Comparison of ENCODE assay signal across 1 cellular context in the genomic region with DNA sequence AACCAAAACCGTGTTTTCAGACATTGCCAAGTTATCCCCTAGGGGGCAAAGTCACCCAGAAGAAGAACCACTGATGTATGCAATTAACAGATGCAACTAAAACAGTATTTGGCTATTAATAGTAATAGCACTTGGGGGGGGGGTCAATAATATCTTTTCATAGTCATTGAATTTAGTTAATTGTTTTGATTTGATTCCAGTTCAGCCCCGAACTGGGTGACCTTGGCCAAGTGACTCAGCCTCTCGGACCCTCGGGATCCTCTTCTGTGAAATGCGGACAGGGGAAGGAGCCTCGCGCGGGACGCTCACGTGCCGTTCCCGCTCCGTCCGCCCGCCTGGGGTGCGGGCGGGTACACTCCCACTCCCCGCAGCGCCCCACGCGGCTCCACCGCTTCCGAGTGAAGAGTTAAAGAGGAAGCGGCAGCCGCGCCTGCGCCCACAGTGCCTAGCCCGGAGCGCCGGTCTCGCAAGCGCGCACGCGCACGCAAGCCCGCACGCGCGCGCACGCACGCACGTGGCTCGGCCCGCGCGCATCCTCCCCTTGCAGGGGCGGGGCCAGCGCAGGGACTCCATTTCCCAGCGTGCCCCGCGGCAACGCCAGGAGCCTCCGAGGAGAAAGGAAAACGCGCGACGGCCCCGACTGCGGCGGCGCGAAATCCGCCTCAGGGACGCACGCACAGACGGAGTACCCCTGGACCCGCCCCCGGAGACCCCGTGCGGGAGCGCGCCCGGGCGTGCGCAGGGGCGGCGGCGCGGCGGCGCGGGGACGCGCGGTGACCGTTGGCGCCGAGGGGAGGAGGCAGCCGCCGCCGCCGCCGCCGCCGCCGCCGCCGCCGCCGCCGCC.
TF ChIP-seq lines count a peak whose summit lies in the region.

DAZAP1 (plus strand) TSS at position 769 of the 844 bp plus-strand sequence. CDS start 188 bp downstream, outside the sequence.

TF ChIP-seq in K562, 482 proteins besides CTCF, POLR2A, EP300 and RAD21 (continued from another document and continues in another):
- TF ChIP-seq TFAP4 (CRISPR knock-in tag; IDR thresholded peaks at IDR 0.05; ENCODE audit: borderline replicate concordance) (peak; percentile 81; the same call in 1 of the 2 replicates), ZFP36 (IDR thresholded peaks at IDR 0.05; ENCODE audit: low read depth, low read length, partially characterized antibody) (no peak), KHSRP (IDR thresholded peaks at IDR 0.05) (no peak), PKNOX1 (IDR thresholded peaks at IDR 0.05) (no peak), ARID3A (IDR thresholded peaks at IDR 0.05; ENCODE audit: borderline replicate concordance, low read depth, low read length) (no peak), BRF1 (IDR thresholded peaks at IDR 0.05; ENCODE audit: borderline replicate concordance, extremely low read depth, insufficient read length) (no peak), ATF4 (CRISPR knock-in tag; IDR thresholded peaks at IDR 0.05) (no peak), BHLHE40 (IDR thresholded peaks at IDR 0.05; ENCODE audit: low read length) (peak; percentile 97), FIP1L1 (IDR thresholded peaks at IDR 0.05; ENCODE audit: low read depth, low read length, poor library complexity, severe bottlenecking) (peak; percentile 87), ZNF3 (CRISPR knock-in tag; IDR thresholded peaks at IDR 0.05) (no peak), ZNF124 (CRISPR knock-in tag; IDR thresholded peaks at IDR 0.05) (no peak), ZFP91 (CRISPR knock-in tag; IDR thresholded peaks at IDR 0.05) (0 out of 2 replicates have a peak, but pooled peaks have one; percentile 41), YBX1 (IDR thresholded peaks at IDR 0.05) (no peak), FOXM1 (IDR thresholded peaks at IDR 0.05; ENCODE audit: low read depth) (no peak), FOXM1 (CRISPR knock-in tag; IDR thresholded peaks at IDR 0.05; ENCODE audit: low read depth) (no peak), SNRNP70 (optimal IDR thresholded peaks at IDR 0.05; ENCODE audit: low read depth, low read length) (no peak), TAL1 (IDR thresholded peaks at IDR 0.05) (no peak), MIER1 (IDR thresholded peaks at IDR 0.05; ENCODE audit: low read depth) (no peak), BMI1 (IDR thresholded peaks at IDR 0.05; ENCODE audit: low read length) (no peak), USF2 (CRISPR knock-in tag; IDR thresholded peaks at IDR 0.05) (peak; percentile 65), TCFL5 (CRISPR knock-in tag; conservative IDR thresholded peaks at IDR 0.05) (no peak), SAFB (IDR thresholded peaks at IDR 0.05; ENCODE audit: borderline replicate concordance, low read depth, low read length) (peak; percentile 92)
- TF ChIP-seq, protein P1, sequence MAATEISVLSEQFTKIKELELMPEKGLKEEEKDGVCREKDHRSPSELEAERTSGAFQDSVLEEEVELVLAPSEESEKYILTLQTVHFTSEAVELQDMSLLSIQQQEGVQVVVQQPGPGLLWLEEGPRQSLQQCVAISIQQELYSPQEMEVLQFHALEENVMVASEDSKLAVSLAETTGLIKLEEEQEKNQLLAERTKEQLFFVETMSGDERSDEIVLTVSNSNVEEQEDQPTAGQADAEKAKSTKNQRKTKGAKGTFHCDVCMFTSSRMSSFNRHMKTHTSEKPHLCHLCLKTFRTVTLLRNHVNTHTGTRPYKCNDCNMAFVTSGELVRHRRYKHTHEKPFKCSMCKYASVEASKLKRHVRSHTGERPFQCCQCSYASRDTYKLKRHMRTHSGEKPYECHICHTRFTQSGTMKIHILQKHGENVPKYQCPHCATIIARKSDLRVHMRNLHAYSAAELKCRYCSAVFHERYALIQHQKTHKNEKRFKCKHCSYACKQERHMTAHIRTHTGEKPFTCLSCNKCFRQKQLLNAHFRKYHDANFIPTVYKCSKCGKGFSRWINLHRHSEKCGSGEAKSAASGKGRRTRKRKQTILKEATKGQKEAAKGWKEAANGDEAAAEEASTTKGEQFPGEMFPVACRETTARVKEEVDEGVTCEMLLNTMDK (IDR thresholded peaks at IDR 0.05; ENCODE audit: borderline replicate concordance, insufficient read depth, low read depth, low read length, poor library complexity, severe bottlenecking) = peak; percentile 81
- TF ChIP-seq, protein P2, sequence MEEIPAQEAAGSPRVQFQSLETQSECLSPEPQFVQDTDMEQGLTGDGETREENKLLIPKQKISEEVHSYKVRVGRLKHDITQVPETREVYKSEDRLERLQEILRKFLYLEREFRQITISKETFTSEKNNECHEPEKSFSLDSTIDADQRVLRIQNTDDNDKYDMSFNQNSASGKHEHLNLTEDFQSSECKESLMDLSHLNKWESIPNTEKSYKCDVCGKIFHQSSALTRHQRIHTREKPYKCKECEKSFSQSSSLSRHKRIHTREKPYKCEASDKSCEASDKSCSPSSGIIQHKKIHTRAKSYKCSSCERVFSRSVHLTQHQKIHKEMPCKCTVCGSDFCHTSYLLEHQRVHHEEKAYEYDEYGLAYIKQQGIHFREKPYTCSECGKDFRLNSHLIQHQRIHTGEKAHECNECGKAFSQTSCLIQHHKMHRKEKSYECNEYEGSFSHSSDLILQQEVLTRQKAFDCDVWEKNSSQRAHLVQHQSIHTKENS (CRISPR knock-in tag; IDR thresholded peaks at IDR 0.05) = no peak
- TF ChIP-seq, protein P3, sequence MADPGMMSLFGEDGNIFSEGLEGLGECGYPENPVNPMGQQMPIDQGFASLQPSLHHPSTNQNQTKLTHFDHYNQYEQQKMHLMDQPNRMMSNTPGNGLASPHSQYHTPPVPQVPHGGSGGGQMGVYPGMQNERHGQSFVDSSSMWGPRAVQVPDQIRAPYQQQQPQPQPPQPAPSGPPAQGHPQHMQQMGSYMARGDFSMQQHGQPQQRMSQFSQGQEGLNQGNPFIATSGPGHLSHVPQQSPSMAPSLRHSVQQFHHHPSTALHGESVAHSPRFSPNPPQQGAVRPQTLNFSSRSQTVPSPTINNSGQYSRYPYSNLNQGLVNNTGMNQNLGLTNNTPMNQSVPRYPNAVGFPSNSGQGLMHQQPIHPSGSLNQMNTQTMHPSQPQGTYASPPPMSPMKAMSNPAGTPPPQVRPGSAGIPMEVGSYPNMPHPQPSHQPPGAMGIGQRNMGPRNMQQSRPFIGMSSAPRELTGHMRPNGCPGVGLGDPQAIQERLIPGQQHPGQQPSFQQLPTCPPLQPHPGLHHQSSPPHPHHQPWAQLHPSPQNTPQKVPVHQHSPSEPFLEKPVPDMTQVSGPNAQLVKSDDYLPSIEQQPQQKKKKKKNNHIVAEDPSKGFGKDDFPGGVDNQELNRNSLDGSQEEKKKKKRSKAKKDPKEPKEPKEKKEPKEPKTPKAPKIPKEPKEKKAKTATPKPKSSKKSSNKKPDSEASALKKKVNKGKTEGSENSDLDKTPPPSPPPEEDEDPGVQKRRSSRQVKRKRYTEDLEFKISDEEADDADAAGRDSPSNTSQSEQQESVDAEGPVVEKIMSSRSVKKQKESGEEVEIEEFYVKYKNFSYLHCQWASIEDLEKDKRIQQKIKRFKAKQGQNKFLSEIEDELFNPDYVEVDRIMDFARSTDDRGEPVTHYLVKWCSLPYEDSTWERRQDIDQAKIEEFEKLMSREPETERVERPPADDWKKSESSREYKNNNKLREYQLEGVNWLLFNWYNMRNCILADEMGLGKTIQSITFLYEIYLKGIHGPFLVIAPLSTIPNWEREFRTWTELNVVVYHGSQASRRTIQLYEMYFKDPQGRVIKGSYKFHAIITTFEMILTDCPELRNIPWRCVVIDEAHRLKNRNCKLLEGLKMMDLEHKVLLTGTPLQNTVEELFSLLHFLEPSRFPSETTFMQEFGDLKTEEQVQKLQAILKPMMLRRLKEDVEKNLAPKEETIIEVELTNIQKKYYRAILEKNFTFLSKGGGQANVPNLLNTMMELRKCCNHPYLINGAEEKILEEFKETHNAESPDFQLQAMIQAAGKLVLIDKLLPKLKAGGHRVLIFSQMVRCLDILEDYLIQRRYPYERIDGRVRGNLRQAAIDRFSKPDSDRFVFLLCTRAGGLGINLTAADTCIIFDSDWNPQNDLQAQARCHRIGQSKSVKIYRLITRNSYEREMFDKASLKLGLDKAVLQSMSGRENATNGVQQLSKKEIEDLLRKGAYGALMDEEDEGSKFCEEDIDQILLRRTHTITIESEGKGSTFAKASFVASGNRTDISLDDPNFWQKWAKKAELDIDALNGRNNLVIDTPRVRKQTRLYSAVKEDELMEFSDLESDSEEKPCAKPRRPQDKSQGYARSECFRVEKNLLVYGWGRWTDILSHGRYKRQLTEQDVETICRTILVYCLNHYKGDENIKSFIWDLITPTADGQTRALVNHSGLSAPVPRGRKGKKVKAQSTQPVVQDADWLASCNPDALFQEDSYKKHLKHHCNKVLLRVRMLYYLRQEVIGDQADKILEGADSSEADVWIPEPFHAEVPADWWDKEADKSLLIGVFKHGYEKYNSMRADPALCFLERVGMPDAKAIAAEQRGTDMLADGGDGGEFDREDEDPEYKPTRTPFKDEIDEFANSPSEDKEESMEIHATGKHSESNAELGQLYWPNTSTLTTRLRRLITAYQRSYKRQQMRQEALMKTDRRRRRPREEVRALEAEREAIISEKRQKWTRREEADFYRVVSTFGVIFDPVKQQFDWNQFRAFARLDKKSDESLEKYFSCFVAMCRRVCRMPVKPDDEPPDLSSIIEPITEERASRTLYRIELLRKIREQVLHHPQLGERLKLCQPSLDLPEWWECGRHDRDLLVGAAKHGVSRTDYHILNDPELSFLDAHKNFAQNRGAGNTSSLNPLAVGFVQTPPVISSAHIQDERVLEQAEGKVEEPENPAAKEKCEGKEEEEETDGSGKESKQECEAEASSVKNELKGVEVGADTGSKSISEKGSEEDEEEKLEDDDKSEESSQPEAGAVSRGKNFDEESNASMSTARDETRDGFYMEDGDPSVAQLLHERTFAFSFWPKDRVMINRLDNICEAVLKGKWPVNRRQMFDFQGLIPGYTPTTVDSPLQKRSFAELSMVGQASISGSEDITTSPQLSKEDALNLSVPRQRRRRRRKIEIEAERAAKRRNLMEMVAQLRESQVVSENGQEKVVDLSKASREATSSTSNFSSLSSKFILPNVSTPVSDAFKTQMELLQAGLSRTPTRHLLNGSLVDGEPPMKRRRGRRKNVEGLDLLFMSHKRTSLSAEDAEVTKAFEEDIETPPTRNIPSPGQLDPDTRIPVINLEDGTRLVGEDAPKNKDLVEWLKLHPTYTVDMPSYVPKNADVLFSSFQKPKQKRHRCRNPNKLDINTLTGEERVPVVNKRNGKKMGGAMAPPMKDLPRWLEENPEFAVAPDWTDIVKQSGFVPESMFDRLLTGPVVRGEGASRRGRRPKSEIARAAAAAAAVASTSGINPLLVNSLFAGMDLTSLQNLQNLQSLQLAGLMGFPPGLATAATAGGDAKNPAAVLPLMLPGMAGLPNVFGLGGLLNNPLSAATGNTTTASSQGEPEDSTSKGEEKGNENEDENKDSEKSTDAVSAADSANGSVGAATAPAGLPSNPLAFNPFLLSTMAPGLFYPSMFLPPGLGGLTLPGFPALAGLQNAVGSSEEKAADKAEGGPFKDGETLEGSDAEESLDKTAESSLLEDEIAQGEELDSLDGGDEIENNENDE (IDR thresholded peaks at IDR 0.05; ENCODE audit: low read depth, low read length) = no peak
